In the genomic region with DNA sequence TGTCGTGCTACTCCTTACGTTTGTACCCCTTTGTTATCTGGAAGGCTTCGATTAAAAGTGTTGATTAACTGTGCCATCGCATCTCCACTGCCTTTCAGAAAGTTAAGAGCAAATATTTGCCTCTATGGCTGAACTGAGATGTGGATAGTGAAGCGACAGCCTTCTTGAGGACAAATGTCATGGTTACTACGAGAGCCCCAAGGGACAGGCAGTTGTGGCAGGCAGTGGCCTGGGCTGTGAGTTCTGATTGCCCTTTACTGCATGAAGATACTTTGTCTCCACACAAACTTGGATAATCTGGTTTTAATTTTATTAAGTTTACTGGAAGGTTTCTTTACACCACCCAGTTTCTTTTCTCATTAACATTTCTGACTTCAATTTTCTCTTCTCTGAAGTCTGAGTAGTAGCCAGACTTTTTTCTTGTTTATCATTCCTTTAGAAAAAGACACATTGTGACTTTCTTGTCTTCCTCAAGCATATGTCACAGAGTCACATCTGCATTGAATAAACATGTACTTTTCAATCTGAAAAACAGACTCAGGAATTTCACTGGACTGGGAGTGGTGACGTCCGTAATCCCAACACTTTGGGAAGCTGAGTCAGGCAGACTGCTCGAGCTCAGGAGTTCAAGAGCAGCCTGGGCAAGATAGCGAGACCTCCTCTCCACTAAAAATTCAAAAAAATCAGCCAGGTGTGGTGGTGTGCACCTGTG, we compare ENCODE assay signal across 20 cellular contexts. TPM values are rescaled to one million over a fixed set of nuclear protein-coding genes. Genes with fewer than 3 reads are reported as not detected.
"Had no signal": no experiment of that assay in that cellular context is flagged by ENCODE, and none has a peak within 500 bp of the region (broad histone marks: within the 10 kb centered on the region; RNA-seq: fewer than 3 reads in every experiment).

No MANE protein-coding gene starts in this region.

- H3K4me3 ChIP-seq: colonic mucosa, psoas muscle, right lobe of liver, testis had no signal

- H3K4me1 ChIP-seq: colonic mucosa, psoas muscle, right lobe of liver, testis had no signal

- H3K27ac ChIP-seq: colonic mucosa, psoas muscle, right lobe of liver, testis had no signal

- ATAC-seq: activated T-cell treated with anti-CD3 and anti-CD28 coated beads, Interleukin-2, amount 50 U/mL, for 4 hours; esophagus mucosa; psoas muscle; right lobe of liver; stimulated activated naive CD8-positive, alpha-beta T cell treated with anti-CD3 and anti-CD28 coated beads, Interleukin-15, amount 100 ng/mL, for 72 hours; WTC11 had no signal

- H3K36me3 ChIP-seq: colonic mucosa, right lobe of liver had no signal

- DNase-seq: activated CD4-positive, alpha-beta memory T cell treated with anti-CD3 and anti-CD28 coated beads, Interleukin-2, amount 10 ng/mL, durations not matched to agents 7 days and 5 days; activated CD4-positive, alpha-beta T cell treated with anti-CD3 and anti-CD28 coated beads for 4 hours; activated effector memory CD4-positive, alpha-beta T cell treated with anti-CD3 and anti-CD28 coated beads, Interleukin-2, amount 50 U/mL, for 16 hours; activated T-cell treated with anti-CD3 and anti-CD28 coated beads, Interleukin-2, amount 50 U/mL, for 4 hours; caudate nucleus; colonic mucosa; hypothalamus; psoas muscle; right lobe of liver; stimulated activated CD4-positive, alpha-beta T cell treated with anti-CD3 and anti-CD28 coated beads, Interleukin-1b, Interleukin-23, amount 100 ng/mL, for 48 hours; stimulated activated naive CD8-positive, alpha-beta T cell treated with anti-CD3 and anti-CD28 coated beads, Interleukin-15, amount 100 ng/mL, for 72 hours; T-helper 2 cell; testis had no signal

- H3K9me3 ChIP-seq: colonic mucosa, right lobe of liver, testis had no signal

- H3K27me3 ChIP-seq: colonic mucosa, right lobe of liver, testis had no signal

RNA-seq across cellular contexts. Expression of a gene that starts 1.5 kb away (rescaled TPM):
- total RNA-seq: activated CD4-positive, alpha-beta memory T cell treated with anti-CD3 and anti-CD28 coated beads, Interleukin-2, amount 10 ng/mL, durations not matched to agents 7 days and 5 days; activated T-cell treated with anti-CD3 and anti-CD28 coated beads, Interleukin-2, amount 50 U/mL, for 4 hours; colonic mucosa; esophagus mucosa; kidney epithelial cell; neural crest cell; osteoblast; psoas muscle; right lobe of liver; ureter had no signal

RNA-seq across cellular contexts. Expression of a gene that starts 36.0 kb away (rescaled TPM):
- total RNA-seq: activated CD4-positive, alpha-beta memory T cell treated with anti-CD3 and anti-CD28 coated beads, Interleukin-2, amount 10 ng/mL, durations not matched to agents 7 days and 5 days; activated T-cell treated with anti-CD3 and anti-CD28 coated beads, Interleukin-2, amount 50 U/mL, for 4 hours; colonic mucosa; kidney epithelial cell; lower leg skin; neural crest cell; osteoblast; psoas muscle; testis had no signal
